Comparison of ENCODE assay signal across 8 cellular contexts in the genomic region with DNA sequence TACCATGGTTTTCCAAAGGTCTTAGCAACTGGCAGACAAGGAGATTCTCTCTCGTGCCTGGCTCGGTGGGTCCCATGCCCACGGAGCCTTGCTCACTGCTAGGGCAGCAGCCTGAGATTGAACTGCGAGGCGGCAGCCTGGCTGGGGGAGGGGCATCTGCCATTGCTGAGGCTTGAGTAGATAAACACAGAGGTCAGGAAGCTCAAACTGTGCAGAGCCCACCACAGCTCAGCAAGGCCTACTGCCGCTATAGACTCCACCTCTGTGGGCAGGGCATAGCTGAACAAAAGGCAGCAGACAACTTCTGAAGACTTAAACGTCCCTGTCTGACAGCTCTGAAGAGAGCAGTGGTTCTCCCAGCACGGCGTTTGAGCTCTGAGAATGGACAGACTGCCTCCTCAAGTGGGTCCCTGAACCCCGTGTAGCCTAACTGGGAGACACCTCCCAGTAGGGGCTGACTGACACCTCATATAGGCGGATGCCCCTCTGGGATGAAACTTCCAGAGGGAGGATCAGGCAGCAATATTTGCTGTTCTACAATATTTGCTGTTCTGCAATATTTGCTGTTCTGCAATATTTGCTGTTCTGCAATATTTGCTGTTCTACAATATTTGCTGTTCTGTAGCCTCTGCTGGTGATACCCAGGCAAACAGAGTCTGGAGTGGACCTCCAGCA. TPM values are rescaled to one million over a fixed set of nuclear protein-coding genes. Genes with fewer than 3 reads are reported as not detected.
DNase-seq lines count a peak whose midpoint lies in the region; ATAC-seq and TF ChIP-seq lines count a peak whose summit lies in the region.
"Not testable (repeated sequence)": the region's sequence is repeated elsewhere in the genome, so short reads cannot be mapped to it uniquely, and the experiment has no call there.

No MANE protein-coding gene starts in this region.

- H3F3A ChIP-seq in GM23338 (replicated peaks; ENCODE audit: low read depth); neural progenitor cell (ENCODE audit: low read depth): not testable (repeated sequence)

- H3K9me3 ChIP-seq in NT2/D1 (ENCODE audit: insufficient read depth, low read length); hepatocyte (ENCODE audit: low read depth); liver (ENCODE audit: control insufficient read depth in 4 of 4, low read length in 3 of 4); neural progenitor cell (ENCODE audit: low read depth): not testable (repeated sequence)

- not testable (repeated sequence) for H3K4me1 Mint-ChIP-seq in GM23338; type B pancreatic cell (ENCODE audit: unreplicated experiment)
- H3K4me1 Mint-ChIP-seq in neural progenitor cell, result peaks cover 10% of the 10 kb centered on the region

- not testable (repeated sequence) for DNase-seq in GM23338 (ENCODE audit: low spot score); hepatocyte (ENCODE audit: low spot score); type B pancreatic cell (ENCODE audit: extremely low spot score, unreplicated experiment)
- DNase-seq in NT2/D1 (ENCODE audit: low read depth, low spot score), result peak; percentile 1
- peak; percentile 11 for DNase-seq in activated gamma-delta T cell treated with Interleukin-2 at 50 U/mL for 16 hours
- DNase-seq in neural progenitor cell (ENCODE audit: low spot score), result peak; percentile 34

- not testable (repeated sequence) for H3K9me2 ChIP-seq in GM23338 (ENCODE audit: insufficient read depth); hepatocyte (replicated peaks; ENCODE audit: insufficient read depth)

- not testable (repeated sequence) for H3K36me3 Mint-ChIP-seq in GM23338 (ENCODE audit: low read depth); neural progenitor cell; type B pancreatic cell

- peak; percentile 40 to 46 for TF ChIP-seq RAD21 in liver (IDR thresholded peaks at IDR 0.05)

- not testable (repeated sequence) for H3K9me3 Mint-ChIP-seq in GM23338, neural progenitor cell, type B pancreatic cell

- H2AFZ ChIP-seq in GM23338 (peak overlapping the region; percentile 76; the same call in 1 of the 2 replicates), neural progenitor cell (replicated peaks) (peak overlapping the region; percentile 96)
- H2AFZ ChIP-seq in hepatocyte, result not testable (repeated sequence)

- H3K27ac Mint-ChIP-seq in GM23338, type B pancreatic cell: not testable (repeated sequence)
- H3K27ac Mint-ChIP-seq in neural progenitor cell, result peak overlapping the region; percentile 55

- H3K9ac ChIP-seq in NT2/D1 (ENCODE audit: insufficient read length, low read depth); liver (ENCODE audit: low read depth in 1 of 2, low read length in 2 of 2); neural progenitor cell: not testable (repeated sequence)

- H3K27me3 Mint-ChIP-seq in GM23338 (ENCODE audit: insufficient read depth, low read depth, poor library complexity); neural progenitor cell (ENCODE audit: insufficient read depth, low read depth); type B pancreatic cell: not testable (repeated sequence)

- 66% methylated on average over 11 of the region's 11 CpGs for WGBS in hepatocyte (ENCODE audit: low lambda C conversion rate, missing lambda C conversion rate)
- WGBS in liver, result 32% methylated on average over 11 of the region's 11 CpGs

- H3K36me3 ChIP-seq in GM23338 (ENCODE audit: insufficient read depth); NT2/D1 (ENCODE audit: insufficient read depth, insufficient read length, low read length); hepatocyte (replicated peaks; ENCODE audit: insufficient read depth, low read depth); liver (ENCODE audit: control insufficient read depth in 4 of 4, insufficient read depth in 3 of 4, low read depth in 1 of 4, low read length in 3 of 4); neural progenitor cell: not testable (repeated sequence)

- H3K79me2 ChIP-seq in GM23338 (replicated peaks; ENCODE audit: insufficient read depth); hepatocyte; neural progenitor cell (ENCODE audit: low read depth): not testable (repeated sequence)

- not testable (repeated sequence) for ATAC-seq in GM23338

- H3K27ac ChIP-seq in C4-2B, result peak overlapping the region; percentile 92
- H3K27ac ChIP-seq in GM23338 (ENCODE audit: low read depth); neural progenitor cell: not testable (repeated sequence)
- H3K27ac ChIP-seq in hepatocyte, result peak overlapping the region; percentile 37
- peak overlapping the region; percentile 44 to 74 for H3K27ac ChIP-seq in liver (ENCODE audit: low read depth in 1 of 2, low read length in 2 of 2)

- H3K4me2 ChIP-seq in GM23338, result not testable (repeated sequence)
- H3K4me2 ChIP-seq in hepatocyte (peak overlapping the region; percentile 59), neural progenitor cell (peak overlapping the region; percentile 27)

- not testable (repeated sequence) for H3K4me3 ChIP-seq in GM23338; NT2/D1 (ENCODE audit: insufficient read length, low read depth); hepatocyte; liver (ENCODE audit: low read depth in 1 of 3, low read length in 3 of 3); neural progenitor cell

- H3K27me3 ChIP-seq in GM23338 (ENCODE audit: insufficient read depth); NT2/D1 (ENCODE audit: insufficient read depth, insufficient read length); hepatocyte; liver (ENCODE audit: control insufficient read depth in 4 of 4, insufficient read depth in 4 of 4, low read length in 3 of 4); neural progenitor cell: not testable (repeated sequence)

- H4K20me1 ChIP-seq in GM23338 (replicated peaks; ENCODE audit: insufficient read depth); hepatocyte (ENCODE audit: insufficient read depth, poor library complexity, severe bottlenecking); neural progenitor cell (ENCODE audit: low read depth): not testable (repeated sequence)

- not testable (repeated sequence) for H3K4me3 Mint-ChIP-seq in GM23338, neural progenitor cell
- peak overlapping the region; percentile 49 for H3K4me3 Mint-ChIP-seq in type B pancreatic cell

- H3K4me1 ChIP-seq in GM23338 (ENCODE audit: insufficient read depth); NT2/D1 (ENCODE audit: insufficient read depth, insufficient read length); hepatocyte (ENCODE audit: insufficient read depth); neural progenitor cell: not testable (repeated sequence)
- H3K4me1 ChIP-seq in liver (ENCODE audit: control insufficient read depth in 4 of 4, insufficient read depth in 4 of 4, low read length in 3 of 4), result peaks cover 6 to 18% (median 12%) of the 10 kb centered on the region in 4 donors

- TF ChIP-seq CTCF in C4-2B (conservative IDR thresholded peaks at IDR 0.05); GM23338 (conservative IDR thresholded peaks at IDR 0.05; ENCODE audit: low read depth in 2 of 2); hepatocyte (IDR thresholded peaks at IDR 0.05; ENCODE audit: poor library complexity); liver (IDR thresholded peaks at IDR 0.05; ENCODE audit: low read depth, low read length, missing input control); neural progenitor cell (IDR thresholded peaks at IDR 0.05); type B pancreatic cell (conservative IDR thresholded peaks at IDR 0.05): not testable (repeated sequence)

TF ChIP-seq in liver, 16 proteins besides CTCF, POLR2A, EP300 and RAD21 (continues in another document):
- TF ChIP-seq HNF4A (conservative IDR thresholded peaks at IDR 0.05) (peak; percentile 47 to 59), EGR1 (IDR thresholded peaks at IDR 0.05; ENCODE audit: low read depth in 2 of 2) (peak in 1 of 2 donors; percentile 51), FOXA1 (IDR thresholded peaks at IDR 0.05) (peak; percentile 92), YY1 (IDR thresholded peaks at IDR 0.05) (peak; percentile 53), JUND (IDR thresholded peaks at IDR 0.05) (peak in 1 of 2 donors; percentile 45)
- TF ChIP-seq, protein P1, sequence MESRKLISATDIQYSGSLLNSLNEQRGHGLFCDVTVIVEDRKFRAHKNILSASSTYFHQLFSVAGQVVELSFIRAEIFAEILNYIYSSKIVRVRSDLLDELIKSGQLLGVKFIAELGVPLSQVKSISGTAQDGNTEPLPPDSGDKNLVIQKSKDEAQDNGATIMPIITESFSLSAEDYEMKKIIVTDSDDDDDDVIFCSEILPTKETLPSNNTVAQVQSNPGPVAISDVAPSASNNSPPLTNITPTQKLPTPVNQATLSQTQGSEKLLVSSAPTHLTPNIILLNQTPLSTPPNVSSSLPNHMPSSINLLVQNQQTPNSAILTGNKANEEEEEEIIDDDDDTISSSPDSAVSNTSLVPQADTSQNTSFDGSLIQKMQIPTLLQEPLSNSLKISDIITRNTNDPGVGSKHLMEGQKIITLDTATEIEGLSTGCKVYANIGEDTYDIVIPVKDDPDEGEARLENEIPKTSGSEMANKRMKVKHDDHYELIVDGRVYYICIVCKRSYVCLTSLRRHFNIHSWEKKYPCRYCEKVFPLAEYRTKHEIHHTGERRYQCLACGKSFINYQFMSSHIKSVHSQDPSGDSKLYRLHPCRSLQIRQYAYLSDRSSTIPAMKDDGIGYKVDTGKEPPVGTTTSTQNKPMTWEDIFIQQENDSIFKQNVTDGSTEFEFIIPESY (IDR thresholded peaks at IDR 0.05), result peak; percentile 86

RNA-seq across cellular contexts. Expression of a gene that starts 29.3 kb away (rescaled TPM):
- 25.4 and 26.0 TPM in 2 replicates for total RNA-seq in GM23338 (2014; rRNA removed; shearing (Covaris generic))
- polyA plus RNA-seq in GM23338 (2016; fragmentation: Nextera tagmentation; extraction: Ambion mirVana) (7.8 and 8.7 TPM in 2 replicates), hepatocyte (8.5 TPM in 2 replicates), liver (10 to 100 TPM; 13.1 to 13.2 TPM)
- total RNA-seq in hepatocyte (27.7 and 33.1 TPM in 2 replicates), liver (10 to 100 TPM; 33.7 to 79.7 TPM), neural progenitor cell (ENCODE audit: low replicate concordance) (2.6 and 6.1 TPM in 2 replicates), type B pancreatic cell (ENCODE audit: low replicate concordance) (20.7 and 27.1 TPM in 2 replicates)
